ENCODE assay signal across 20 cellular contexts in the genomic region with DNA sequence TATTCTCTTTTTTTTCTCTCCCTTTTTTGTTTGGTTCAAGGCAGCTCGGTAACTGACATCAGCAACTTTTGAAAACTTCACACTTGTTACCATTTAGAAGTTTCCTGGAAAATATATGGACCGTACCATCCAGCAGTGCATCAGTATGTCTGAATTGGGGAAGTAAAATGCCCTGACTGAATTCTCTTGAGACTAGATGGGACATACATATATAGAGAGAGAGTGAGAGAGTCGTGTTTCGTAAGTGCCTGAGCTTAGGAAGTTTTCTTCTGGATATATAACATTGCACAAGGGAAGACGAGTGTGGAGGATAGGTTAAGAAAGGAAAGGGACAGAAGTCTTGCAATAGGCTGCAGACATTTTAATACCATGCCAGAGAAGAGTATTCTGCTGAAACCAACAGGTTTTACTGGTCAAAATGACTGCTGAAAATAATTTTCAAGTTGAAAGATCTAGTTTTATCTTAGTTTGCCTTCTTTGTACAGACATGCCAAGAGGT. TPM values are rescaled to one million over a fixed set of nuclear protein-coding genes. Genes with fewer than 3 reads are reported as not detected.
"Had no signal": no experiment of that assay in that cellular context is flagged by ENCODE, and none has a peak within 500 bp of the region (broad histone marks: within the 10 kb centered on the region; RNA-seq: fewer than 3 reads in every experiment).

No MANE protein-coding gene starts in this region.

- H3K9me3 ChIP-seq: adrenal gland, sigmoid colon, spleen, testis, upper lobe of right lung had no signal

- H3K9me3 Mint-ChIP-seq: activated naive CD4-positive, alpha-beta T cell treated with anti-CD3 and anti-CD28 coated beads, Interleukin-2, amount 50 U/mL, for 72 hours; activated T-helper 1 cell treated with anti-CD3 and anti-CD28 coated beads, Interleukin-12 subunit alpha, Interleukin-12 subunit beta, Interleukin-2, Interleukin-4 antibody, amounts not matched to agents 30 ng/mL and 10 ng/mL and 1 ng/mL, durations not matched to agents 14 hours and 24 hours and 36 hours; effector memory CD8-positive, alpha-beta T cell; nephron; stimulated activated memory B cell treated with anti-CD40 and anti-IgM and Interleukin-4, amounts not matched to agents 10 μg/mL and 1 μg/mL and 100 μg/mL, for 72 hours had no signal

- DNase-seq: activated CD4-positive, alpha-beta T cell treated with anti-CD3 and anti-CD28 coated beads for 1 hour; activated gamma-delta T cell treated with Interleukin-2 at 50 U/mL for 16 hours; adrenal gland; dermis blood vessel endothelial cell; effector memory CD8-positive, alpha-beta T cell; hippocampal formation; mammary epithelial cell; midbrain; sigmoid colon; spleen; stimulated activated CD4-positive, alpha-beta T cell treated with anti-CD3 and anti-CD28 coated beads, Interleukin-4, amount 100 ng/mL, for 4 hours; testis; upper lobe of right lung; WERI-Rb-1 had no signal

- H3K27me3 ChIP-seq: sigmoid colon, testis had no signal

- H3K36me3 Mint-ChIP-seq: stimulated activated memory B cell treated with anti-CD40 and anti-IgM and Interleukin-4, amounts not matched to agents 10 μg/mL and 1 μg/mL and 100 μg/mL, for 72 hours had no signal

- H3K4me3 ChIP-seq: adrenal gland, sigmoid colon, spleen, upper lobe of right lung had no signal

- ATAC-seq: activated naive CD4-positive, alpha-beta T cell treated with anti-CD3 and anti-CD28 coated beads, Interleukin-2, amount 50 U/mL, for 72 hours; effector memory CD8-positive, alpha-beta T cell; stimulated activated memory B cell treated with anti-CD40 and anti-IgM and Interleukin-4, amounts not matched to agents 10 μg/mL and 1 μg/mL and 100 μg/mL, for 72 hours had no signal

- H3K27ac ChIP-seq: adrenal gland, parathyroid adenoma, sigmoid colon, spleen, testis, upper lobe of right lung, WERI-Rb-1 had no signal

- H3K36me3 ChIP-seq: adrenal gland, spleen, upper lobe of right lung, WERI-Rb-1 had no signal

- H3K4me3 Mint-ChIP-seq: activated T-helper 1 cell treated with anti-CD3 and anti-CD28 coated beads, Interleukin-12 subunit alpha, Interleukin-12 subunit beta, Interleukin-2, Interleukin-4 antibody, amounts not matched to agents 30 ng/mL and 10 ng/mL and 1 ng/mL, durations not matched to agents 14 hours and 24 hours and 36 hours; effector memory CD8-positive, alpha-beta T cell; nephron; stimulated activated memory B cell treated with anti-CD40 and anti-IgM and Interleukin-4, amounts not matched to agents 10 μg/mL and 1 μg/mL and 100 μg/mL, for 72 hours had no signal

- H3K4me1 ChIP-seq: adrenal gland, parathyroid adenoma, sigmoid colon, spleen, testis, upper lobe of right lung had no signal

- H3K27ac Mint-ChIP-seq: activated naive CD4-positive, alpha-beta T cell treated with anti-CD3 and anti-CD28 coated beads, Interleukin-2, amount 50 U/mL, for 72 hours; activated T-helper 1 cell treated with anti-CD3 and anti-CD28 coated beads, Interleukin-12 subunit alpha, Interleukin-12 subunit beta, Interleukin-2, Interleukin-4 antibody, amounts not matched to agents 30 ng/mL and 10 ng/mL and 1 ng/mL, durations not matched to agents 14 hours and 24 hours and 36 hours; effector memory CD8-positive, alpha-beta T cell; nephron; stimulated activated memory B cell treated with anti-CD40 and anti-IgM and Interleukin-4, amounts not matched to agents 10 μg/mL and 1 μg/mL and 100 μg/mL, for 72 hours had no signal

- H3K4me1 Mint-ChIP-seq: nephron had no signal

RNA-seq across cellular contexts. Expression of a gene that starts 10.6 kb away (rescaled TPM):
- total RNA-seq: activated naive CD4-positive, alpha-beta T cell treated with anti-CD3 and anti-CD28 coated beads, Interleukin-2, amount 50 U/mL, for 72 hours; activated T-helper 1 cell treated with anti-CD3 and anti-CD28 coated beads, Interleukin-12 subunit alpha, Interleukin-12 subunit beta, Interleukin-2, Interleukin-4 antibody, amounts not matched to agents 30 ng/mL and 10 ng/mL and 1 ng/mL, durations not matched to agents 14 hours and 24 hours and 36 hours; dermis blood vessel endothelial cell; fibroblast of villous mesenchyme had no signal
